In the genomic region with DNA sequence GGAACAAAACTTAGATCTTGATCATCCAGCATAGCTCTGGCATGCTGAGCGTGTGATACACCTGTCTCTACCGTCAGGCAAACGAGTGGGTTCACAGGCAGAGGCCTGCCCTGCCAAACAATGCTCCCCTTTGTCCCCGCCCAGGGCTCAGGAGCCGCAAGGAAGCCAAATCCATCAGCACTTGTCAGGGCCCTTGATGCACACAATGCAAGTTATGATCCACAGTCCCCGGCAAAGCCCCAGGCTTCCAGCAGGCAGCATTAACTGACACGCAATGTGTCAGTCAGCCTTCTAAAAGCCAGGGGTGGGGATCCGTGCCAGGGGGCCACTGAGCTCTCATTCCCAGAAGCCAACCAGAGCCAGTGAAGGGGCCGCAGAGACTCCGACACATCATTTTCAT, we compare ENCODE assay signal across 19 cellular contexts.
DNase-seq lines count a peak whose midpoint lies in the region; ATAC-seq and TF ChIP-seq lines count a peak whose summit lies in the region.
"Had no signal": no experiment of that assay in that cellular context is flagged by ENCODE, and none has a peak within 500 bp of the region (broad histone marks: within the 10 kb centered on the region; RNA-seq: fewer than 3 reads in every experiment).

No MANE protein-coding gene starts in this region.

- H3K9me3 Mint-ChIP-seq in Calu3 (ENCODE audit: low read depth, unreplicated experiment): peaks cover 8% of the 10 kb centered on the region

- CTCF ChIA-PET in Calu3 (lab: Charles Lee): interaction anchor here (0.8 to 1.0 kb wide), 2 partner anchors 14 to 26 kb away, joined by 3 read pairs; no protein-coding TSS in a partner anchor

- H3K27ac ChIP-seq in left ventricle myocardium inferior (replicated peaks): no peak overlapping the region
- H3K27ac ChIP-seq: neutrophil had no signal

- no peaks in the 10 kb centered on the region for H3K36me3 ChIP-seq in left ventricle myocardium inferior
- H3K36me3 ChIP-seq: neutrophil had no signal

- intact Hi-C loops in Calu3 (cut with micrococcal nuclease; ENCODE audit: unreplicated experiment) (no loop called here), left ventricle myocardium inferior (cut with micrococcal nuclease) (no loop called here)

- H3K4me1 Mint-ChIP-seq in Calu3 (ENCODE audit: low read depth, unreplicated experiment): peaks cover 51% of the 10 kb centered on the region

- ATAC-seq in esophagus mucosa: peak; percentile 94
- ATAC-seq: activated CD8-positive, alpha-beta memory T cell treated with anti-CD3 and anti-CD28 coated beads, Interleukin-2, amount 10 ng/mL, durations not matched to agents 7 days and 5 days had no signal

- TF ChIP-seq CTCF in Calu3 (IDR thresholded peaks at IDR 0.05; ENCODE audit: unreplicated experiment) (no peak), left ventricle myocardium inferior (IDR thresholded peaks at IDR 0.05; ENCODE audit: borderline replicate concordance) (no peak)

- no peak overlapping the region for H3K4me3 Mint-ChIP-seq in Calu3 (ENCODE audit: low read depth, unreplicated experiment)
- H3K4me3 Mint-ChIP-seq: activated CD8-positive, alpha-beta memory T cell treated with anti-CD3 and anti-CD28 coated beads, Interleukin-2, amount 10 ng/mL, durations not matched to agents 7 days and 5 days; T-helper 1 cell treated with Interleukin-12 subunit alpha and Interleukin-12 subunit beta and Interleukin-4 antibody, amounts not matched to agents 30 μg/mL and 1 μg/mL, for 36 hours had no signal

- peaks cover 6% of the 10 kb centered on the region for H3K4me1 ChIP-seq in left ventricle myocardium inferior

- H3K36me3 Mint-ChIP-seq in Calu3 (ENCODE audit: insufficient read depth, unreplicated experiment): peaks cover 8% of the 10 kb centered on the region
- H3K36me3 Mint-ChIP-seq: activated CD8-positive, alpha-beta memory T cell treated with anti-CD3 and anti-CD28 coated beads, Interleukin-2, amount 10 ng/mL, durations not matched to agents 7 days and 5 days had no signal

- no peaks in the 10 kb centered on the region for H3K27me3 Mint-ChIP-seq in Calu3 (ENCODE audit: unreplicated experiment)

- peaks cover 7% of the 10 kb centered on the region for H3K27me3 ChIP-seq in left ventricle myocardium inferior (ENCODE audit: low read depth)

- H3K4me3 ChIP-seq in left ventricle myocardium inferior: no peak overlapping the region

- BruUV-seq in Calu3 (replicated peaks; lab: Mats Ljungman, UMichigan): no TSS peak

- H3K27ac Mint-ChIP-seq in Calu3 (ENCODE audit: unreplicated experiment): peak overlapping the region; percentile 72
- H3K27ac Mint-ChIP-seq: activated CD8-positive, alpha-beta memory T cell treated with anti-CD3 and anti-CD28 coated beads, Interleukin-2, amount 10 ng/mL, durations not matched to agents 7 days and 5 days; T-helper 1 cell treated with Interleukin-12 subunit alpha and Interleukin-12 subunit beta and Interleukin-4 antibody, amounts not matched to agents 30 μg/mL and 1 μg/mL, for 36 hours had no signal

- peaks cover 14% of the 10 kb centered on the region for H3K9me3 ChIP-seq in left ventricle myocardium inferior (replicated peaks)
- H3K9me3 ChIP-seq: neutrophil had no signal

- DNase-seq in Calu3: peak; percentile 64
- peak; percentile 93 for DNase-seq in NCI-H1105 treated with DMSO at 0.1 percent for 48 hours (lab: John Stamatoyannopoulos, UW)
- DNase-seq in NCI-H774 (lab: John Stamatoyannopoulos, UW): peak; percentile 94
- no peak for DNase-seq in HK-2 (ENCODE audit: unreplicated experiment)
- no peak for DNase-seq in left ventricle myocardium inferior
- no peak for DNase-seq in midbrain (lab: John Stamatoyannopoulos, UW)
- DNase-seq in activated CD8-positive, alpha-beta memory T cell treated with anti-CD3 and anti-CD28 coated beads, Interleukin-2, amount 50 U/mL, for 48 hours: no peak
- DNase-seq: activated CD4-positive, CD25-positive, alpha-beta regulatory T cell; activated CD8-positive, alpha-beta memory T cell treated with anti-CD3 and anti-CD28 coated beads, Interleukin-2, amount 10 ng/mL, durations not matched to agents 7 days and 5 days; activated gamma-delta T cell; anterior cingulate cortex; cortex of kidney; erythroblast; mesendoderm; RPMI8226; stimulated activated CD4-positive, alpha-beta T cell treated with anti-CD3 and anti-CD28 coated beads, Interleukin-1b, Interleukin-23, amount 100 ng/mL, for 48 hours had no signal

Comparison
In these comparisons a context has a peak if more than half of its experiments do, and no peak if none do; other contexts are left out.
1. DNase-seq: peak in Calu3 (single experiment), NCI-H1105 treated with DMSO at 0.1 percent for 48 hours (single experiment) and NCI-H774 (single experiment); none in HK-2 (single experiment), left ventricle myocardium inferior (single experiment), midbrain (single experiment) and activated CD8-positive, alpha-beta memory T cell treated with anti-CD3 and anti-CD28 coated beads, Interleukin-2, amount 50 U/mL, for 48 hours (single experiment).